In the genomic region with DNA sequence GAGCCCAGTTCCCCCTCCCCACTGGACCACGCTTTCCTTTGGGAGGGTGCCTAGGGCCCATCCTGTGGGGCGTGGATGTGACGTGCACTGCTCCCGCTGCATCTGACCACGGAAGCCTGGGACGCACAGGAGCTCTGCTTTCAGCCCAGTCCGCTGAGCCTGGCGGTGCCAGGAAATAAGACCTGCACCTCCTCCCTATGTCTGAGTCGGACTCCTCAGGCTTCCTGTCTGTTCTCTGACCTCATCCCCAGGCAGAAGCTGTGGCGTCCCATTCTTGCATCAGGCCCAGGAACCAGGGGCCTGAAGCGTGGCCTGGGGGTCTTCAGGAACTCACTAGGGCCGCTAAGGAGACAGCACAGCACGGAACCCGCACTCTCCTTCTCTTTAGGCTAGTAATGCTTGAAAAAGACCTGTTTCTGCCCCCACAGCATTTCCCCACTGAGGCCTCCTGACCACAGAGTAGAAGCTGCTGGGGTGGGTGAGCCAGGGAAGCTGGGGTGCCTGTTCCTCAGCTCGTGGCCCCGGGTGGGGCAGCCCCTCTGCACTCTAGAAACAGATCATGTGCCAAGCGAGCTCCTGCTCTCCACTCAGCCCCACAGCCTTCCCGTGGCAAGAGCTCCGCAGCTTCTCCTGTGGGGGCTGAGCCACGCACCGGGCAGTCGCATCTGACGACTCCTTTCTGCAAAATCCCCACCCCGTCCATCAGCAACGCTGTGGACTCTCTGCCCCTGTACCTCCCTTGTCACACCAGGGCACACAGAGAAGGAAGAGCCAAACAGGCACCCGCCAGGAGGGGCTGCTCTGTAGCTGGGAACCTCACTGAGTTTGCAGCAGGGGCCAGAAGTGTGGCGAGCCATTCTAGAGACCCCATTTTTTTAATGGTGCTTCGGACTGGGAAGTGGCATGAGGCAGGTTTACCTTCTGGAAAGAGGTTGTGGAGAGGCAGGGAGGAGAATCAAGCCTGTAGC, we compare ENCODE assay signal across 8 cellular contexts. TPM values are rescaled to one million over a fixed set of nuclear protein-coding genes. Genes with fewer than 3 reads are reported as not detected.
DNase-seq lines count a peak whose midpoint lies in the region; ATAC-seq and TF ChIP-seq lines count a peak whose summit lies in the region.

No MANE protein-coding gene starts in this region.

- intact Hi-C loops in left lung (cut with DNase I) = no loop called here

- ATAC-seq in activated T-cell treated with anti-CD3 and anti-CD28 coated beads, Interleukin-2, amount 50 U/mL, for 72 hours (replicated peaks in 1 of 2) = peak; percentile 82 to 88
- ATAC-seq in left lung = peak; percentile 18
- no peak for ATAC-seq in HG03095 (IDR thresholded peaks at IDR 0.05; ENCODE audit: unreplicated experiment)

- peaks cover 9% of the 10 kb centered on the region for H3K27me3 Mint-ChIP-seq in activated T-cell treated with anti-CD3 and anti-CD28 coated beads, Interleukin-2, amount 50 U/mL, for 72 hours (ENCODE audit: low read depth)

- H3K27me3 ChIP-seq in left lung = peaks cover 0 to 9% of the 10 kb centered on the region in 2 donors

- H3K4me3 Mint-ChIP-seq in activated T-cell treated with anti-CD3 and anti-CD28 coated beads, Interleukin-2, amount 50 U/mL, for 72 hours = peak overlapping the region; percentile 48 to 63

- DNase-seq in AG20443 (ENCODE audit: low spot score) (peak; percentile 51), HT1080 (ENCODE audit: low read depth) (peak; percentile 74), left lung (peak in 1 of 2 donors; percentile 43), DMS114 treated with DMSO at 0.1 percent for 48 hours (lab: John Stamatoyannopoulos, UW; ENCODE audit: unreplicated experiment) (no peak), OCI-M2 (lab: John Stamatoyannopoulos, UW; ENCODE audit: unreplicated experiment) (no peak), NCI-H1092 treated with DMSO at 0.1 percent for 48 hours (lab: John Stamatoyannopoulos, UW) (no peak)
- DNase-seq in activated T-cell treated with anti-CD3 and anti-CD28 coated beads, Interleukin-2, amount 50 U/mL, for 72 hours = peak; percentile 49 to 51

- H3K27ac ChIP-seq in left lung = no peak overlapping the region

- no peak overlapping the region for H3K4me3 ChIP-seq in left lung

- H3K36me3 Mint-ChIP-seq in activated T-cell treated with anti-CD3 and anti-CD28 coated beads, Interleukin-2, amount 50 U/mL, for 72 hours (ENCODE audit: insufficient read depth in 2 of 2) = no peaks in the 10 kb centered on the region

- TF ChIP-seq CTCF in left lung (IDR thresholded peaks at IDR 0.05) = no peak

- no peaks in the 10 kb centered on the region for H3K9me3 ChIP-seq in left lung

- H3K27ac Mint-ChIP-seq in activated T-cell treated with anti-CD3 and anti-CD28 coated beads, Interleukin-2, amount 50 U/mL, for 72 hours = peak overlapping the region; percentile 30

- H3K9me3 Mint-ChIP-seq in activated T-cell treated with anti-CD3 and anti-CD28 coated beads, Interleukin-2, amount 50 U/mL, for 72 hours = no peaks in the 10 kb centered on the region

- peaks cover 0 to 23% of the 10 kb centered on the region in 2 donors for H3K4me1 ChIP-seq in left lung

- H3K4me1 Mint-ChIP-seq in activated T-cell treated with anti-CD3 and anti-CD28 coated beads, Interleukin-2, amount 50 U/mL, for 72 hours (ENCODE audit: low read depth) = peaks cover 22% of the 10 kb centered on the region

- no peaks in the 10 kb centered on the region for H3K36me3 ChIP-seq in left lung

RNA-seq across cellular contexts. Expression of gene MOV10L1, which starts 22.6 kb away (rescaled TPM):
- not detected in 2 replicates for total RNA-seq in HT1080 (2014; rRNA removed; shearing (Covaris generic))
- polyA plus RNA-seq in HT1080 (2015; cell fraction: cytosol; rRNA removed) = 0.19 and 0.83 TPM in 2 replicates
- polyA plus RNA-seq in HT1080 (2015; cell fraction: nucleus; rRNA removed) = 0.23 and 1.2 TPM in 2 replicates
- total RNA-seq in activated T-cell treated with anti-CD3 and anti-CD28 coated beads, Interleukin-2, amount 50 U/mL, for 72 hours = under 1 TPM; 0.25 to 0.36 TPM
- total RNA-seq in left lung = 1 to 10 TPM in 1 of 2 donors, under 1 TPM in 1; 0.37 to 1.7 TPM

RNA-seq across cellular contexts. Expression of gene MLC1, which starts 27.2 kb away (rescaled TPM):
- total RNA-seq in HT1080 (2014; rRNA removed; shearing (Covaris generic)) = 0.10 TPM in 1 of 2 replicates, not detected in the other
- polyA plus RNA-seq in HT1080 (2015; cell fraction: cytosol; rRNA removed) = 0.02 and 0.07 TPM in 2 replicates
- not detected in 2 replicates for polyA plus RNA-seq in HT1080 (2015; cell fraction: nucleus; rRNA removed)
- under 1 TPM in 1 of 2 donors, not detected in 1; 0.17 TPM for total RNA-seq in activated T-cell treated with anti-CD3 and anti-CD28 coated beads, Interleukin-2, amount 50 U/mL, for 72 hours
- 1 to 10 TPM in 1 of 2 donors, under 1 TPM in 1; 0.39 to 2.9 TPM for total RNA-seq in left lung

RNA-seq across cellular contexts. Expression of gene TTLL8, which starts 54.3 kb away (rescaled TPM):
- total RNA-seq in HT1080 (2014; rRNA removed; shearing (Covaris generic)) = not detected in 2 replicates
- polyA plus RNA-seq in HT1080 (2015; cell fraction: cytosol; rRNA removed) = not detected in 2 replicates
- polyA plus RNA-seq in HT1080 (2015; cell fraction: nucleus; rRNA removed) = not detected in 2 replicates
- total RNA-seq in activated T-cell treated with anti-CD3 and anti-CD28 coated beads, Interleukin-2, amount 50 U/mL, for 72 hours = not detected
- not detected for total RNA-seq in left lung

RNA-seq across cellular contexts. Expression of gene PANX2, which starts 58.1 kb away (rescaled TPM):
- total RNA-seq in HT1080 (2014; rRNA removed; shearing (Covaris generic)) = 1.4 and 1.6 TPM in 2 replicates
- polyA plus RNA-seq in HT1080 (2015; cell fraction: cytosol; rRNA removed) = 4.2 and 5.6 TPM in 2 replicates
- 4.6 and 6.1 TPM in 2 replicates for polyA plus RNA-seq in HT1080 (2015; cell fraction: nucleus; rRNA removed)
- total RNA-seq in activated T-cell treated with anti-CD3 and anti-CD28 coated beads, Interleukin-2, amount 50 U/mL, for 72 hours = 1 to 10 TPM; 3.8 to 8.0 TPM
- total RNA-seq in left lung = 1 to 10 TPM; 2.1 to 4.6 TPM

Comparison
In these comparisons a context has a peak if more than half of its experiments do, and no peak if none do; other contexts are left out.
1. DNase-seq: peak in AG20443 (single experiment), HT1080 (single experiment) and activated T-cell treated with anti-CD3 and anti-CD28 coated beads, Interleukin-2, amount 50 U/mL, for 72 hours (2 of 2); none in DMS114 treated with DMSO at 0.1 percent for 48 hours (single experiment), OCI-M2 (single experiment) and NCI-H1092 treated with DMSO at 0.1 percent for 48 hours (single experiment).